Comparison of ENCODE assay signal across 18 cellular contexts in the genomic region with DNA sequence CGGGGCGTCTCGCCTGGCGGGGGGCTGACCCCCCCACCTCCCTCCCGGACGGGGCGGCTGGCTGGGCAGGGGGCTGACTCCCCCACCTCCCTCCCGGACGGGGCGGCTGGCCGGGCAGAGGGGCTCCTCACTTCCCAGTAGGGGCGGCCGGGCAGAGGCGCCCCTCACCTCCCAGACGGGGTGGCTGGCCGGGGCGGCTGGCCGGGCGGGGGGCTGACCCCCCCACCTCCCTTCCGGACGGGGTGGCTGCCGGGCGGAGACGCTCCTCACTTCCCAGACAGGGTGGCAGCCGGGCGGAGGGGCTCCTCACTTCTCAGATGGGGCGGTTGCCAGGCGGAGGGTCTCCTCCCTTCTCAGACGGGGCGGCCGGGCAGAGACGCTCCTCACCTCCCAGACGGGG. TPM values are rescaled to one million over a fixed set of nuclear protein-coding genes. Genes with fewer than 3 reads are reported as not detected.
"Had no signal": no experiment of that assay in that cellular context is flagged by ENCODE, and none has a peak within 500 bp of the region (broad histone marks: within the 10 kb centered on the region; RNA-seq: fewer than 3 reads in every experiment).

No MANE protein-coding gene starts in this region.

RNA-seq across cellular contexts. Expression of a gene that starts 8.8 kb away (rescaled TPM):
- total RNA-seq: activated naive CD4-positive, alpha-beta T cell treated with anti-CD3 and anti-CD28 coated beads for 36 hours; activated naive CD4-positive, alpha-beta T cell treated with anti-CD3 and anti-CD28 coated beads, Interleukin-2, amount 50 U/mL, for 72 hours; activated naive CD8-positive, alpha-beta T cell treated with anti-CD3 and anti-CD28 coated beads for 36 hours; activated naive CD8-positive, alpha-beta T cell treated with anti-CD3 and anti-CD28 coated beads, Interleukin-2, amount 10 ng/mL, durations not matched to agents 7 days and 5 days; activated T-cell treated with anti-CD3 and anti-CD28 coated beads, Interleukin-2, amount 50 U/mL, for 4 hours; activated T-cell treated with anti-CD3 and anti-CD28 coated beads, Interleukin-2, amount 50 U/mL, for 72 hours; activated T-helper 1 cell treated with anti-CD3 and anti-CD28 coated beads, Interleukin-12 subunit alpha, Interleukin-12 subunit beta, Interleukin-2, Interleukin-4 antibody, amounts not matched to agents 30 ng/mL and 10 ng/mL and 1 ng/mL, durations not matched to agents 14 hours and 24 hours and 36 hours; activated T-helper 17 cell treated with anti-CD3 and anti-CD28 coated beads, Interleukin-2, amount 50 U/mL, for 72 hours; activated T-helper 2 cell treated with anti-CD3 and anti-CD28 coated beads, Interferon-gamma antibody, Interleukin-2, Interleukin-4, amounts not matched to agents 10 μg/mL and 5 μg/mL and 100 μg/mL, durations not matched to agents 14 hours and 24 hours and 36 hours; adrenal gland; aorta; ascending aorta; astrocyte; body of pancreas; cardiac muscle cell; cardiac septum; cerebellum; chondrocyte had no signal
- polyA plus RNA-seq: aorta, cardiac muscle cell had no signal

RNA-seq across cellular contexts. Expression of a gene that starts 15.0 kb away (rescaled TPM):
- total RNA-seq: activated naive CD4-positive, alpha-beta T cell treated with anti-CD3 and anti-CD28 coated beads for 36 hours; ascending aorta; chondrocyte had no signal

RNA-seq across cellular contexts. Expression of a gene that starts 24.5 kb away (rescaled TPM):
- total RNA-seq: activated naive CD4-positive, alpha-beta T cell treated with anti-CD3 and anti-CD28 coated beads for 36 hours; activated naive CD4-positive, alpha-beta T cell treated with anti-CD3 and anti-CD28 coated beads, Interleukin-2, amount 50 U/mL, for 72 hours; activated naive CD8-positive, alpha-beta T cell treated with anti-CD3 and anti-CD28 coated beads for 36 hours; activated naive CD8-positive, alpha-beta T cell treated with anti-CD3 and anti-CD28 coated beads, Interleukin-2, amount 10 ng/mL, durations not matched to agents 7 days and 5 days; activated T-cell treated with anti-CD3 and anti-CD28 coated beads, Interleukin-2, amount 50 U/mL, for 4 hours; activated T-cell treated with anti-CD3 and anti-CD28 coated beads, Interleukin-2, amount 50 U/mL, for 72 hours; activated T-helper 1 cell treated with anti-CD3 and anti-CD28 coated beads, Interleukin-12 subunit alpha, Interleukin-12 subunit beta, Interleukin-2, Interleukin-4 antibody, amounts not matched to agents 30 ng/mL and 10 ng/mL and 1 ng/mL, durations not matched to agents 14 hours and 24 hours and 36 hours; activated T-helper 17 cell treated with anti-CD3 and anti-CD28 coated beads, Interleukin-2, amount 50 U/mL, for 72 hours; activated T-helper 2 cell treated with anti-CD3 and anti-CD28 coated beads, Interferon-gamma antibody, Interleukin-2, Interleukin-4, amounts not matched to agents 10 μg/mL and 5 μg/mL and 100 μg/mL, durations not matched to agents 14 hours and 24 hours and 36 hours; adrenal gland; aorta; ascending aorta; astrocyte; body of pancreas; cardiac muscle cell; cardiac septum; cerebellum; chondrocyte had no signal
- polyA plus RNA-seq: adrenal gland, aorta, cardiac muscle cell had no signal
